Comparison of ENCODE assay signal across 7 cellular contexts in the genomic region with DNA sequence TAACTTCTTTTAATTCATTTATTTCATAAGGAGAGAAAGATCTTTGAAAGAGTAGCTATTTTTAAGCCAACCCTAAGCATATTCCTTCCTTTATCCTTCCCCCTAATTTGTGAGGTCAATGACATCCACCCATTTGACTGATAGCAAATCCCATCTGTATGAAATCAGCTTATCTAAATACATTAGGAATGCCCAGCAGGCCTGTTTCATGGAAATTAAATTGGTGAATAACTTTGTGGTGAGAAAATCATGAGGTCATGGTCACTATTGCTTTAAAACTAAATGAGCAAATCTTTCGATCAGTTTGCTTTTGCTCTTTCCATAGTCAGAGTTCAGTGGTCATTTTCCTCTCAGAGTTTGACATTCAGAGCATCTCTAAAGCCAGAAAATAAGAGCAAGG.
"Had no signal": no experiment of that assay in that cellular context is flagged by ENCODE, and none has a peak within 500 bp of the region (broad histone marks: within the 10 kb centered on the region; RNA-seq: fewer than 3 reads in every experiment).

No MANE protein-coding gene starts in this region.

- H3K27ac ChIP-seq: GM23248, HL-60 had no signal

- H3K9ac ChIP-seq: GM23248 had no signal

- H3K9me3 ChIP-seq: HAP-1 had no signal

- FAIRE-seq: HepG2 had no signal

- H3K36me3 ChIP-seq: HAP-1 had no signal

- H3K4me3 ChIP-seq: GM23248, HAP-1 had no signal

- H2AFZ ChIP-seq: GM23248 had no signal

- ATAC-seq: HCT116, HepG2 had no signal

- DNase-seq: GM23248, GOT3, H7 had no signal

- H3K4me1 ChIP-seq: HAP-1 had no signal
